Comparison of ENCODE assay signal across 1 cellular context in genomic region chr17:38712593-38712992, GRCh38.
A peak's percentile ranks its signal among the peaks of the same experiment; 100 is the strongest.
TF ChIP-seq lines count a peak whose summit lies in the region.

No MANE protein-coding gene starts in this region.

TF ChIP-seq in HepG2, 621 proteins besides CTCF, POLR2A, EP300 and RAD21:
- TF ChIP-seq RBFOX2 (IDR thresholded peaks at IDR 0.05; ENCODE audit: low read depth, low read length) (0 out of 2 replicates have a peak, but pooled peaks have one; percentile 37), ZNF615 (CRISPR knock-in tag; IDR thresholded peaks at IDR 0.05; ENCODE audit: borderline replicate concordance) (no peak), SRF (IDR thresholded peaks at IDR 0.05; ENCODE audit: low read depth, low read length) (no peak), AGO2 (optimal IDR thresholded peaks at IDR 0.05; ENCODE audit: low read depth, low read length) (peak; percentile 83), IKZF4 (CRISPR knock-in tag; IDR thresholded peaks at IDR 0.05; ENCODE audit: borderline replicate concordance, low read depth, not compliant biosample characterization) (no peak), POLR2G (IDR thresholded peaks at IDR 0.05; ENCODE audit: low read depth, low read length) (peak; percentile 9; the same call in 1 of the 2 replicates), CBFB (CRISPR knock-in tag; IDR thresholded peaks at IDR 0.05) (no peak), ZNF616 (CRISPR knock-in tag; IDR thresholded peaks at IDR 0.05; ENCODE audit: low read depth) (no peak)
- TF ChIP-seq, protein P1, sequence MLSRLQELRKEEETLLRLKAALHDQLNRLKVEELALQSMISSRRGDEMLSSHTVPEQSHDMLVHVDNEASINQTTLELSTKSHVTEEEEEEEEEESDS (CRISPR knock-in tag; IDR thresholded peaks at IDR 0.05; ENCODE audit: borderline replicate concordance) = no peak
TF ChIP-seq in HepG2: peak in this region for 3.
